In genomic region chr16:651844-652243, GRCh38 we compare ENCODE assay signal across 26 cellular contexts. TPM values are rescaled to one million over a fixed set of nuclear protein-coding genes. Genes with fewer than 3 reads are reported as not detected.
DNase-seq lines count a peak whose midpoint lies in the region; ATAC-seq and TF ChIP-seq lines count a peak whose summit lies in the region.
"Had no signal": no experiment of that assay in that cellular context is flagged by ENCODE, and none has a peak within 500 bp of the region (broad histone marks: within the 10 kb centered on the region; RNA-seq: fewer than 3 reads in every experiment).

No MANE protein-coding gene starts in this region.

- peaks cover 10% of the 10 kb centered on the region for H3K4me1 Mint-ChIP-seq in activated naive CD4-positive, alpha-beta T cell treated with anti-CD3 and anti-CD28 coated beads for 36 hours (ENCODE audit: low read depth)
- H3K4me1 Mint-ChIP-seq in activated T-helper 1 cell treated with anti-CD3 and anti-CD28 coated beads, Interleukin-12 subunit alpha, Interleukin-12 subunit beta, Interleukin-2, Interleukin-4 antibody, amounts not matched to agents 30 ng/mL and 10 ng/mL and 1 ng/mL, durations not matched to agents 14 hours and 24 hours and 36 hours (ENCODE audit: low read depth): no peaks in the 10 kb centered on the region
- H3K4me1 Mint-ChIP-seq in nephron: no peaks in the 10 kb centered on the region

- ATAC-seq in GM19395 (IDR thresholded peaks at IDR 0.05; ENCODE audit: unreplicated experiment) (no peak), esophagus mucosa (no peak)
- ATAC-seq: HCT116 had no signal

- CTCF ChIA-PET in activated naive CD4-positive, alpha-beta T cell treated with anti-CD3 and anti-CD28 coated beads for 36 hours (lab: Charles Lee): interaction anchor here (1.1 kb wide), 1 partner anchor 8 kb away, joined by 3 read pairs; no protein-coding TSS in a partner anchor

- DNase-seq in activated naive CD4-positive, alpha-beta T cell treated with anti-CD3 and anti-CD28 coated beads for 36 hours: no peak
- no peak for DNase-seq in activated naive CD4-positive, alpha-beta T cell treated with anti-CD3 and anti-CD28 coated beads, Interleukin-2, amount 50 U/mL, for 16 hours
- DNase-seq in MV-4-11 (lab: John Stamatoyannopoulos, UW) (peak; percentile 56), SKM-1 treated with dmso at 0.1 percent for 144 hours (lab: John Stamatoyannopoulos, UW; ENCODE audit: unreplicated experiment) (no peak)
- DNase-seq in activated T-helper 1 cell treated with anti-CD3 and anti-CD28 coated beads, Interleukin-12 subunit alpha, Interleukin-12 subunit beta, Interleukin-2, Interleukin-4 antibody, amounts not matched to agents 30 ng/mL and 10 ng/mL and 1 ng/mL, durations not matched to agents 14 hours and 24 hours and 36 hours (ENCODE audit: low spot score): no peak
- DNase-seq: C1 segment of cervical spinal cord; Caco-2; CD4-positive, alpha-beta memory T cell; DMS79 treated with DMSO at 0.1 percent for 48 hours; GF-D8; IMR-90; MM.1S; NCI-H1092 treated with DMSO at 0.1 percent for 48 hours; NCI-H1436; NCI-H187 treated with DMSO at 0.1 percent for 48 hours; NCI-H2171 treated with DMSO at 0.1 percent for 48 hours; NCI-H446 treated with DMSO at 0.1 percent for 48 hours; NCI-H526; NCI-H82; NK-92 treated with Interleukin-12 subunit alpha and Interleukin-12 subunit beta, amount 100 ng/mL, for 24 hours; T-helper 1 cell had no signal

- peak overlapping the region; percentile 12 for H3K4me3 Mint-ChIP-seq in activated naive CD4-positive, alpha-beta T cell treated with anti-CD3 and anti-CD28 coated beads for 36 hours
- H3K4me3 Mint-ChIP-seq in activated T-helper 1 cell treated with anti-CD3 and anti-CD28 coated beads, Interleukin-12 subunit alpha, Interleukin-12 subunit beta, Interleukin-2, Interleukin-4 antibody, amounts not matched to agents 30 ng/mL and 10 ng/mL and 1 ng/mL, durations not matched to agents 14 hours and 24 hours and 36 hours: peak overlapping the region; percentile 33
- H3K4me3 Mint-ChIP-seq in nephron: peak overlapping the region; percentile 16 to 61 (median 20)

- intact Hi-C loops in activated naive CD4-positive, alpha-beta T cell treated with anti-CD3 and anti-CD28 coated beads for 36 hours (cut with micrococcal nuclease): no loop called here
- intact Hi-C loops in activated T-helper 1 cell treated with anti-CD3 and anti-CD28 coated beads, Interleukin-12 subunit alpha, Interleukin-12 subunit beta, Interleukin-2, Interleukin-4 antibody, amounts not matched to agents 30 ng/mL and 10 ng/mL and 1 ng/mL, durations not matched to agents 14 hours and 24 hours and 36 hours (cut with micrococcal nuclease): no loop called here

- H3K27me3 Mint-ChIP-seq in activated naive CD4-positive, alpha-beta T cell treated with anti-CD3 and anti-CD28 coated beads for 36 hours (ENCODE audit: low read depth): no peaks in the 10 kb centered on the region
- no peaks in the 10 kb centered on the region for H3K27me3 Mint-ChIP-seq in activated T-helper 1 cell treated with anti-CD3 and anti-CD28 coated beads, Interleukin-12 subunit alpha, Interleukin-12 subunit beta, Interleukin-2, Interleukin-4 antibody, amounts not matched to agents 30 ng/mL and 10 ng/mL and 1 ng/mL, durations not matched to agents 14 hours and 24 hours and 36 hours (ENCODE audit: insufficient read depth)
- no peaks in the 10 kb centered on the region for H3K27me3 Mint-ChIP-seq in nephron (ENCODE audit: low read depth)
- H3K27me3 Mint-ChIP-seq: CD4-positive, alpha-beta memory T cell had no signal

- no peaks in the 10 kb centered on the region for H3K9me3 Mint-ChIP-seq in activated naive CD4-positive, alpha-beta T cell treated with anti-CD3 and anti-CD28 coated beads for 36 hours
- H3K9me3 Mint-ChIP-seq in activated T-helper 1 cell treated with anti-CD3 and anti-CD28 coated beads, Interleukin-12 subunit alpha, Interleukin-12 subunit beta, Interleukin-2, Interleukin-4 antibody, amounts not matched to agents 30 ng/mL and 10 ng/mL and 1 ng/mL, durations not matched to agents 14 hours and 24 hours and 36 hours: no peaks in the 10 kb centered on the region
- no peaks in the 10 kb centered on the region for H3K9me3 Mint-ChIP-seq in nephron
- H3K9me3 Mint-ChIP-seq: CD4-positive, alpha-beta memory T cell had no signal

- H3K27ac Mint-ChIP-seq in activated naive CD4-positive, alpha-beta T cell treated with anti-CD3 and anti-CD28 coated beads for 36 hours: no peak overlapping the region
- H3K27ac Mint-ChIP-seq in activated T-helper 1 cell treated with anti-CD3 and anti-CD28 coated beads, Interleukin-12 subunit alpha, Interleukin-12 subunit beta, Interleukin-2, Interleukin-4 antibody, amounts not matched to agents 30 ng/mL and 10 ng/mL and 1 ng/mL, durations not matched to agents 14 hours and 24 hours and 36 hours: no peak overlapping the region
- H3K27ac Mint-ChIP-seq in nephron: no peak overlapping the region

- TF ChIP-seq CTCF in nephron (IDR thresholded peaks at IDR 0.05; ENCODE audit: unreplicated experiment in 3 of 3): no peak

- H3K36me3 Mint-ChIP-seq in activated naive CD4-positive, alpha-beta T cell treated with anti-CD3 and anti-CD28 coated beads for 36 hours (ENCODE audit: low read depth): no peaks in the 10 kb centered on the region
- H3K36me3 Mint-ChIP-seq in activated T-helper 1 cell treated with anti-CD3 and anti-CD28 coated beads, Interleukin-12 subunit alpha, Interleukin-12 subunit beta, Interleukin-2, Interleukin-4 antibody, amounts not matched to agents 30 ng/mL and 10 ng/mL and 1 ng/mL, durations not matched to agents 14 hours and 24 hours and 36 hours (ENCODE audit: low read depth): no peaks in the 10 kb centered on the region
- no peaks in the 10 kb centered on the region for H3K36me3 Mint-ChIP-seq in nephron (ENCODE audit: low read depth)
- H3K36me3 Mint-ChIP-seq: CD4-positive, alpha-beta memory T cell had no signal

RNA-seq across cellular contexts. Expression of gene WDR90, which starts 2.7 kb away (rescaled TPM):
- total RNA-seq in activated naive CD4-positive, alpha-beta T cell treated with anti-CD3 and anti-CD28 coated beads for 36 hours: 10 to 100 TPM; 65.9 to 66.9 TPM
- total RNA-seq in activated T-helper 1 cell treated with anti-CD3 and anti-CD28 coated beads, Interleukin-12 subunit alpha, Interleukin-12 subunit beta, Interleukin-2, Interleukin-4 antibody, amounts not matched to agents 30 ng/mL and 10 ng/mL and 1 ng/mL, durations not matched to agents 14 hours and 24 hours and 36 hours: 81.2 and 82.3 TPM in 2 replicates
- total RNA-seq in esophagus mucosa: 17.9 TPM

RNA-seq across cellular contexts. Expression of gene MCRIP2, which starts 10.2 kb away (rescaled TPM):
- total RNA-seq in activated naive CD4-positive, alpha-beta T cell treated with anti-CD3 and anti-CD28 coated beads for 36 hours: 10 to 100 TPM; 31.5 to 35.2 TPM
- total RNA-seq in activated T-helper 1 cell treated with anti-CD3 and anti-CD28 coated beads, Interleukin-12 subunit alpha, Interleukin-12 subunit beta, Interleukin-2, Interleukin-4 antibody, amounts not matched to agents 30 ng/mL and 10 ng/mL and 1 ng/mL, durations not matched to agents 14 hours and 24 hours and 36 hours: 66.5 and 67.6 TPM in 2 replicates
- total RNA-seq in esophagus mucosa: 20.3 TPM

RNA-seq across cellular contexts. Expression of gene METTL26, which starts 15.7 kb away (rescaled TPM):
- total RNA-seq in activated naive CD4-positive, alpha-beta T cell treated with anti-CD3 and anti-CD28 coated beads for 36 hours: 100 to 1,000 TPM; 121 to 122 TPM
- 141 and 147 TPM in 2 replicates for total RNA-seq in activated T-helper 1 cell treated with anti-CD3 and anti-CD28 coated beads, Interleukin-12 subunit alpha, Interleukin-12 subunit beta, Interleukin-2, Interleukin-4 antibody, amounts not matched to agents 30 ng/mL and 10 ng/mL and 1 ng/mL, durations not matched to agents 14 hours and 24 hours and 36 hours
- total RNA-seq in esophagus mucosa: 40.2 TPM

RNA-seq across cellular contexts. Expression of gene RHOT2, which starts 16.1 kb away (rescaled TPM):
- total RNA-seq in activated naive CD4-positive, alpha-beta T cell treated with anti-CD3 and anti-CD28 coated beads for 36 hours: 10 to 100 TPM; 81.9 to 84.0 TPM
- 165 and 177 TPM in 2 replicates for total RNA-seq in activated T-helper 1 cell treated with anti-CD3 and anti-CD28 coated beads, Interleukin-12 subunit alpha, Interleukin-12 subunit beta, Interleukin-2, Interleukin-4 antibody, amounts not matched to agents 30 ng/mL and 10 ng/mL and 1 ng/mL, durations not matched to agents 14 hours and 24 hours and 36 hours
- 58.7 TPM for total RNA-seq in esophagus mucosa

RNA-seq across cellular contexts. Expression of gene WFIKKN1, which starts 21.1 kb away (rescaled TPM):
- total RNA-seq in activated naive CD4-positive, alpha-beta T cell treated with anti-CD3 and anti-CD28 coated beads for 36 hours: under 1 TPM; 0.10 to 0.25 TPM
- 0.34 and 0.44 TPM in 2 replicates for total RNA-seq in activated T-helper 1 cell treated with anti-CD3 and anti-CD28 coated beads, Interleukin-12 subunit alpha, Interleukin-12 subunit beta, Interleukin-2, Interleukin-4 antibody, amounts not matched to agents 30 ng/mL and 10 ng/mL and 1 ng/mL, durations not matched to agents 14 hours and 24 hours and 36 hours
- 0.08 TPM for total RNA-seq in esophagus mucosa
- total RNA-seq: H4, IMR-90 had no signal
